Comparison of ENCODE assay signal across 17 cellular contexts in the genomic region with DNA sequence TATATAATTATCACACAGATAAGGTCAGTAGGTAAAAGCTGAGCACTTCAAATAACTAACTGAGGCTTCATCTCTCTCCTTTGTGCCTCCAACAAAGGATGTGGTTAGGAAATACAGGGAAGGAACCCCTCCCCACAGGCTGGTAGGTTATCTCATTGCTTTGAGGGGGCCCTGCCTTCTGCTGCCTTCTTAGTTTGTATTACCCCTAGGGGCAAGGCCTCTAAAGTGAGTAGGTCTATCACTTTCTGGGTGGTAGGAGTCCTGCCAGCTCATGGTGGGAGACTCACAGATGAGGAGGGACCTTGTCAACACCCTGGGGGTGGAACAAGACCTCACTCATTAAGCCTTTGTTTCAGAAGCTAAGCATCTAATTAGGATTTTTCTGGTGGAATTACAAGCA. TPM values are rescaled to one million over a fixed set of nuclear protein-coding genes. Genes with fewer than 3 reads are reported as not detected.
DNase-seq lines count a peak whose midpoint lies in the region; ATAC-seq, FAIRE-seq and TF ChIP-seq lines count a peak whose summit lies in the region.
"Had no signal": no experiment of that assay in that cellular context is flagged by ENCODE, and none has a peak within 500 bp of the region (broad histone marks: within the 10 kb centered on the region; RNA-seq: fewer than 3 reads in every experiment).

No MANE protein-coding gene starts in this region.

- H2AFZ ChIP-seq in HepG2 (ENCODE audit: low read length) (no peak overlapping the region), astrocyte (ENCODE audit: low read depth, low read length) (no peak overlapping the region)

- peak overlapping the region; percentile 19; the same call in 1 of the 2 replicates for H3K4me2 ChIP-seq in HepG2 (ENCODE audit: low read depth, low read length)
- H3K4me2 ChIP-seq in astrocyte (ENCODE audit: low read length), result peak overlapping the region; percentile 27

- H3K4me1 ChIP-seq in HepG2 (ENCODE audit: insufficient read depth, low read length) (peaks cover 59% of the 10 kb centered on the region), right lobe of liver (no peaks in the 10 kb centered on the region), astrocyte (ENCODE audit: insufficient read depth, low read length) (peaks cover 10% of the 10 kb centered on the region), ascending aorta (no peaks in the 10 kb centered on the region)

- peaks cover 3% of the 10 kb centered on the region for H3K9me3 Mint-ChIP-seq in astrocyte (ENCODE audit: unreplicated experiment)
- H3K9me3 Mint-ChIP-seq: activated B cell treated with CpG ODN at 0.5 μM for 24 hours had no signal

- in situ Hi-C loops in HepG2 (cut with HindIII; ENCODE audit: extremely low pct_ligation_motif_present, low pct_unique_long_range_greater_than_20kb), result no loop called here

- no peaks in the 10 kb centered on the region for H3K36me3 ChIP-seq in HepG2 (replicated peaks in 1 of 2; ENCODE audit: control insufficient read depth in 1 of 2, insufficient read depth in 2 of 2, low read length in 2 of 2)
- no peaks in the 10 kb centered on the region for H3K36me3 ChIP-seq in right lobe of liver
- H3K36me3 ChIP-seq in astrocyte (ENCODE audit: insufficient read depth, low read length), result no peaks in the 10 kb centered on the region
- no peaks in the 10 kb centered on the region for H3K36me3 ChIP-seq in ascending aorta

- H3K4me3 Mint-ChIP-seq in astrocyte (ENCODE audit: unreplicated experiment), result no peak overlapping the region
- H3K4me3 Mint-ChIP-seq: activated B cell treated with CpG ODN at 0.5 μM for 24 hours had no signal

- H3K36me3 Mint-ChIP-seq in astrocyte (ENCODE audit: low read depth, unreplicated experiment), result no peaks in the 10 kb centered on the region

- H3K27me3 ChIP-seq in HepG2 (ENCODE audit: control insufficient read depth in 1 of 2, insufficient read depth in 2 of 2, low read length in 2 of 2), result no peaks in the 10 kb centered on the region
- H3K27me3 ChIP-seq in right lobe of liver, result no peaks in the 10 kb centered on the region
- no peaks in the 10 kb centered on the region for H3K27me3 ChIP-seq in astrocyte (ENCODE audit: insufficient read depth, low read length)
- no peaks in the 10 kb centered on the region for H3K27me3 ChIP-seq in ascending aorta

- H3K27ac ChIP-seq in HepG2 (ENCODE audit: extremely low read length, insufficient read depth, low read length), result peak overlapping the region; percentile 35
- no peak overlapping the region for H3K27ac ChIP-seq in right lobe of liver
- H3K27ac ChIP-seq in astrocyte (ENCODE audit: low read depth, low read length), result peak overlapping the region; percentile 45
- no peak overlapping the region for H3K27ac ChIP-seq in ascending aorta
- H3K27ac ChIP-seq: SK-N-MC had no signal

- H3K9ac ChIP-seq in HepG2 (ENCODE audit: insufficient read depth, low read depth, low read length), result no peak overlapping the region; the same call in 1 of the 2 replicates
- no peak overlapping the region for H3K9ac ChIP-seq in astrocyte (ENCODE audit: low read length)

- TSS peak; percentile 99 for BruUV-seq in HepG2 (replicated peaks; lab: Mats Ljungman, UMichigan)

- H3K4me3 ChIP-seq in HepG2 (replicated peaks in 1 of 3; ENCODE audit: insufficient read depth in 1 of 3, low read depth in 2 of 3, low read length in 3 of 3) (no peak overlapping the region; a peak in 1 of 6 replicates), right lobe of liver (no peak overlapping the region), astrocyte (ENCODE audit: insufficient read depth, low read depth, low read length) (no peak overlapping the region), ascending aorta (no peak overlapping the region)
- H3K4me3 ChIP-seq: K562, SK-N-MC had no signal

- TF ChIP-seq POLR2A in HepG2 (IDR thresholded peaks at IDR 0.05; ENCODE audit: insufficient read depth in 1 of 2, low read depth in 2 of 2, low read length in 2 of 2), result no peak
- no peak for TF ChIP-seq POLR2A in right lobe of liver (IDR thresholded peaks at IDR 0.05)

- TF ChIP-seq EP300 in HepG2 (IDR thresholded peaks at IDR 0.05; ENCODE audit: low read depth in 2 of 2, low read length in 2 of 2) (no peak), HepG2 (CRISPR knock-in tag; IDR thresholded peaks at IDR 0.05; ENCODE audit: borderline replicate concordance) (no peak)

- no peaks in the 10 kb centered on the region for H3K79me2 ChIP-seq in HepG2 (ENCODE audit: insufficient read depth, low read length)
- no peaks in the 10 kb centered on the region for H3K79me2 ChIP-seq in astrocyte (ENCODE audit: insufficient read depth, low read length)

- DNase-seq in HepG2 (ENCODE audit: low spot score) (peak; percentile 31), right lobe of liver (no peak), astrocyte (ENCODE audit: low read depth) (no peak), kidney tubule cell (ENCODE audit: low spot score) (peak; percentile 88), GOT3 (lab: John Stamatoyannopoulos, UW) (no peak), UCSD-AML1 (lab: John Stamatoyannopoulos, UW; ENCODE audit: unreplicated experiment) (no peak), NOMO-1 treated with DMSO at 0.1 percent for 48 hours (lab: John Stamatoyannopoulos, UW; ENCODE audit: unreplicated experiment) (no peak), ascending aorta (ENCODE audit: low spot score in 2 of 2) (no peak)
- DNase-seq: activated B cell treated with CpG ODN at 0.5 μM for 24 hours; NCI-H187; NCI-H774; nucleus accumbens; stimulated activated CD4-positive, alpha-beta T cell treated with anti-CD3 and anti-CD28 coated beads, Interleukin-12 subunit alpha, Interleukin-12 subunit beta, amount 100 ng/mL, for 4 hours; substantia nigra had no signal

- H3K27ac Mint-ChIP-seq in astrocyte (ENCODE audit: unreplicated experiment), result peak overlapping the region; percentile 92
- H3K27ac Mint-ChIP-seq: activated B cell treated with CpG ODN at 0.5 μM for 24 hours; activated naive CD4-positive, alpha-beta T cell treated with anti-CD3 and anti-CD28 coated beads, Interleukin-2, amount 50 U/mL, for 72 hours had no signal

- no peak for TF ChIP-seq CTCF in HepG2 (CRISPR knock-in tag; IDR thresholded peaks at IDR 0.05)
- TF ChIP-seq CTCF in right lobe of liver (IDR thresholded peaks at IDR 0.05), result no peak
- TF ChIP-seq CTCF in astrocyte (IDR thresholded peaks at IDR 0.05; ENCODE audit: insufficient read depth, low read depth, low read length), result no peak
- no peak for TF ChIP-seq CTCF in ascending aorta (IDR thresholded peaks at IDR 0.05)

- ATAC-seq in HepG2 (peak; percentile 39), right lobe of liver (no peak)
- ATAC-seq: activated naive CD4-positive, alpha-beta T cell treated with anti-CD3 and anti-CD28 coated beads, Interleukin-2, amount 50 U/mL, for 72 hours; K562 had no signal

- peaks cover 13% of the 10 kb centered on the region for H3K4me1 Mint-ChIP-seq in astrocyte (ENCODE audit: low read depth, unreplicated experiment)
- H3K4me1 Mint-ChIP-seq: activated B cell treated with CpG ODN at 0.5 μM for 24 hours had no signal

- intact Hi-C loops in HepG2 (cut with micrococcal nuclease; ENCODE audit: unreplicated experiment) (loop anchor here (1.0 to 2.0 kb wide), 2 partner anchors 18 to 24 kb away; no protein-coding TSS in a partner anchor), right lobe of liver (cut with DNase I) (no loop called here), ascending aorta (cut with DNase I) (no loop called here)

- H4K20me1 ChIP-seq in HepG2 (ENCODE audit: insufficient read depth, low read length) (no peaks in the 10 kb centered on the region), astrocyte (ENCODE audit: insufficient read depth, low read length) (no peaks in the 10 kb centered on the region)

- POLR2A ChIA-PET in HepG2 (lab: Yijun Ruan, JAX), result interaction anchor here (1.0 to 2.2 kb wide), 9 partner anchors 8 to 41 kb away, joined by 3 to 15 read pairs (median 6); partner anchors contain the start of gene EDN1

- H3K9me3 ChIP-seq in HepG2 (ENCODE audit: low read length) (no peaks in the 10 kb centered on the region), right lobe of liver (no peaks in the 10 kb centered on the region), astrocyte (ENCODE audit: insufficient read depth, low read depth, low read length) (no peaks in the 10 kb centered on the region), ascending aorta (no peaks in the 10 kb centered on the region)

- CTCF ChIA-PET in HepG2 (lab: Yijun Ruan, JAX; ENCODE audit: low intra/inter-chr PET ratio, low total read pairs), result no interaction called here

- FAIRE-seq in HepG2 (lab: Jason Lieb, UNC) (no peak), astrocyte (lab: Jason Lieb, UNC) (no peak)

- no peak for TF ChIP-seq RAD21 in HepG2 (CRISPR knock-in tag; IDR thresholded peaks at IDR 0.05)

- H3K27me3 Mint-ChIP-seq in astrocyte (ENCODE audit: low read depth, unreplicated experiment), result no peaks in the 10 kb centered on the region

RNA-seq across cellular contexts. Expression of gene EDN1, which starts 34.6 kb away (rescaled TPM):
- total RNA-seq in HepG2 (2016; rRNA removed; fragmentation: Illumina TruSeq; extraction: Trizol) (0.15 and 0.21 TPM in 2 replicates), right lobe of liver (1 to 10 TPM in 3 of 6 experiments, under 1 TPM in 3; 0.18 to 6.8 (median 1.4) TPM), astrocyte (54.8 and 64.4 TPM in 2 replicates), ascending aorta (27.8 TPM)
- 0.10 TPM in 1 of 2 replicates, not detected in the other for total RNA-seq in HepG2 (2016; cell fraction: cytosol; rRNA removed; fragmentation: Illumina TruSeq; extraction: Trizol; ENCODE audit: low read depth)
- 0.22 TPM in 1 of 2 replicates, not detected in the other for total RNA-seq in HepG2 (2016; cell fraction: insoluble cytoplasmic fraction; rRNA removed; fragmentation: Illumina TruSeq; extraction: Trizol)
- total RNA-seq in HepG2 (2016; cell fraction: membrane; rRNA removed; fragmentation: Illumina TruSeq; extraction: Trizol), result 0.07 and 0.22 TPM in 2 replicates
- total RNA-seq in HepG2 (2016; cell fraction: nucleus; rRNA removed; fragmentation: Illumina TruSeq; extraction: Trizol), result 0.25 and 0.53 TPM in 2 replicates
- polyA plus RNA-seq in HepG2 (2011; rRNA removed), result 0.78 and 1.2 TPM in 2 replicates
- polyA plus RNA-seq in HepG2 (2011; cell fraction: cytosol; rRNA removed), result 0.50 and 0.72 TPM in 2 replicates
- 1.3 TPM in 2 replicates for polyA plus RNA-seq in HepG2 (2011; cell fraction: nucleus; rRNA removed)
- polyA plus RNA-seq in HepG2 (2012), result 6.0 and 7.3 TPM in 2 replicates
- not detected in 2 replicates for polyA plus RNA-seq in HepG2 (2016; cell fraction: cytosol; fragmentation: Illumina TruSeq; extraction: Trizol; ENCODE audit: low read depth)
- polyA plus RNA-seq in HepG2 (2016; cell fraction: insoluble cytoplasmic fraction; fragmentation: Illumina TruSeq; extraction: Trizol; ENCODE audit: low read depth), result not detected in 2 replicates
- polyA plus RNA-seq in HepG2 (2016; cell fraction: membrane; fragmentation: Illumina TruSeq; extraction: Trizol; ENCODE audit: low read depth), result not detected in 2 replicates
- polyA plus RNA-seq in HepG2 (2016; cell fraction: nucleus; fragmentation: Illumina TruSeq; extraction: Trizol; ENCODE audit: insufficient read depth, low read depth), result 0.90 and 1.3 TPM in 2 replicates
- polyA minus RNA-seq in HepG2 (2011; rRNA and poly(A)+ RNA removed; ENCODE audit: low replicate concordance), result 1.0 TPM in 2 replicates
- 0.30 and 0.88 TPM in 2 replicates for polyA minus RNA-seq in HepG2 (2011; cell fraction: cytosol; rRNA and poly(A)+ RNA removed)
- 0.62 and 0.77 TPM in 2 replicates for polyA minus RNA-seq in HepG2 (2011; cell fraction: nucleus; rRNA and poly(A)+ RNA removed)
- total RNA-seq: K562 had no signal

Comparison
In these comparisons a context has a peak if more than half of its experiments do, and no peak if none do; other contexts are left out.
1. DNase-seq: peak in HepG2 (single experiment) and kidney tubule cell (single experiment); none in right lobe of liver (0 of 3), astrocyte (single experiment), GOT3 (single experiment), UCSD-AML1 (single experiment), NOMO-1 treated with DMSO at 0.1 percent for 48 hours (single experiment) and ascending aorta (0 of 2).
2. H3K27ac ChIP-seq: peak in HepG2 (single experiment) and astrocyte (single experiment); none in right lobe of liver (0 of 3) and ascending aorta (0 of 2).